In genomic region chr2:104240984-104241383, GRCh38 we compare ENCODE assay signal across 8 cellular contexts.
"Had no signal": no experiment of that assay in that cellular context is flagged by ENCODE, and none has a peak within 500 bp of the region (broad histone marks: within the 10 kb centered on the region; RNA-seq: fewer than 3 reads in every experiment).

No MANE protein-coding gene starts in this region.

- FAIRE-seq: HTR-8/SVneo had no signal

- H3K36me3 ChIP-seq: HAP-1 had no signal

- H3K4me3 ChIP-seq: GM23338, HAP-1 had no signal

- H3K4me2 ChIP-seq: GM23338, KMS-11 had no signal

- DNase-seq: H7, Karpas-422, KBM-7 had no signal

- H2AFZ ChIP-seq: GM23338 had no signal

- H3K9ac ChIP-seq: KMS-11 had no signal

- H3K27ac ChIP-seq: KMS-11 had no signal

- H3K4me1 ChIP-seq: HAP-1 had no signal

- H3K9me3 ChIP-seq: HAP-1 had no signal

- ATAC-seq: GM23338, HCT116 had no signal
